32 cellular contexts compared by ENCODE assay signal in the genomic region with DNA sequence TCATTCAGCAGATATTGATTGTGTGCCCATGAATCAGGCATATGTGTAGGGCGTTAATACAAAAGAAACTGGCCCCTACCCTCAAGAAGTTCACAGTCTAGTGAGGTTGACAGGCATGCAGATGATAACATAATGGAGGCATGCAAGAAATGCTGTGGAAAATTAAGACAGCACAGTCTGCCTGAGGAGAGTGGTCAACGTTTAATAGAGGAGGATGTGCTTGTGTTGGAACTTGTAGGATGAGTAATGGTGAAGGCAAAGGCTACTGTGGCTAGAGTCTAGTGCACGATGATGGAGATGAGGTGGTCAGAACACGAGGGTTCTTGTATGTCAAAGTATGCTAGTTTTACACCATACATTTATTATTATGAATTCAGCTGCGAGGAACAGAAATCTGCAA.
"Had no signal": no experiment of that assay in that cellular context is flagged by ENCODE, and none has a peak within 500 bp of the region (broad histone marks: within the 10 kb centered on the region; RNA-seq: fewer than 3 reads in every experiment).

No MANE protein-coding gene starts in this region.

- DNase-seq: activated CD4-positive, alpha-beta memory T cell treated with anti-CD3 and anti-CD28 coated beads for 36 hours; activated CD4-positive, alpha-beta T cell treated with anti-CD3 and anti-CD28 coated beads for 36 hours; activated CD4-positive, alpha-beta T cell treated with anti-CD3 and anti-CD28 coated beads, Interleukin-2, amount 10 ng/mL, durations not matched to agents 24 days and 14 days; activated CD4-positive, CD25-positive, alpha-beta regulatory T cell; activated CD4-positive, CD25-positive, alpha-beta regulatory T cell treated with anti-CD3 and anti-CD28 coated beads, Interleukin-2, amount 50 U/mL, for 72 hours; activated CD8-positive, alpha-beta memory T cell treated with anti-CD3 and anti-CD28 coated beads, Interleukin-2, amount 10 ng/mL, durations not matched to agents 7 days and 5 days; activated CD8-positive, alpha-beta memory T cell treated with anti-CD3 and anti-CD28 coated beads, Interleukin-2, amount 50 U/mL, for 4 hours; activated CD8-positive, alpha-beta T cell treated with anti-CD3 and anti-CD28 coated beads, Interleukin-2, amount 10 ng/mL, durations not matched to agents 7 days and 5 days; activated effector memory CD4-positive, alpha-beta T cell treated with anti-CD3 and anti-CD28 coated beads, Interleukin-2, amount 50 U/mL, for 16 hours; activated naive CD4-positive, alpha-beta T cell; activated naive CD4-positive, alpha-beta T cell treated with anti-CD3 and anti-CD28 coated beads, Interleukin-2, amount 10 ng/mL, durations not matched to agents 7 days and 5 days; activated naive CD8-positive, alpha-beta T cell treated with anti-CD3 and anti-CD28 coated beads, Interleukin-2, amount 10 ng/mL, durations not matched to agents 7 days and 5 days; activated T-cell treated with anti-CD3 and anti-CD28 coated beads, Interleukin-2, amount 50 U/mL, for 1 hour; activated T-cell treated with anti-CD3 and anti-CD28 coated beads, Interleukin-2, amount 50 U/mL, for 48 hours; brain microvascular endothelial cell; central memory CD4-positive, alpha-beta T cell; cerebellar nuclear complex; colonic mucosa; effector CD8-positive, alpha-beta T cell; foreskin fibroblast; gastrocnemius medialis; glutamatergic neuron; heart left ventricle; T-helper 2 cell had no signal

- H3K27me3 Mint-ChIP-seq: activated CD4-positive, alpha-beta memory T cell treated with anti-CD3 and anti-CD28 coated beads for 36 hours; activated CD4-positive, alpha-beta T cell treated with anti-CD3 and anti-CD28 coated beads, Interleukin-2, amount 10 ng/mL, durations not matched to agents 24 days and 14 days; activated CD8-positive, alpha-beta memory T cell treated with anti-CD3 and anti-CD28 coated beads, Interleukin-2, amount 10 ng/mL, durations not matched to agents 7 days and 5 days; activated naive CD4-positive, alpha-beta T cell treated with anti-CD3 and anti-CD28 coated beads, Interleukin-2, amount 10 ng/mL, durations not matched to agents 7 days and 5 days; activated naive CD8-positive, alpha-beta T cell treated with anti-CD3 and anti-CD28 coated beads, Interleukin-2, amount 10 ng/mL, durations not matched to agents 7 days and 5 days had no signal

- H3K4me1 Mint-ChIP-seq: activated CD4-positive, alpha-beta T cell treated with anti-CD3 and anti-CD28 coated beads for 36 hours; activated CD4-positive, alpha-beta T cell treated with anti-CD3 and anti-CD28 coated beads, Interleukin-2, amount 10 ng/mL, durations not matched to agents 24 days and 14 days; activated CD8-positive, alpha-beta memory T cell treated with anti-CD3 and anti-CD28 coated beads, Interleukin-2, amount 10 ng/mL, durations not matched to agents 7 days and 5 days; activated naive CD4-positive, alpha-beta T cell treated with anti-CD3 and anti-CD28 coated beads, Interleukin-2, amount 10 ng/mL, durations not matched to agents 7 days and 5 days; activated naive CD8-positive, alpha-beta T cell treated with anti-CD3 and anti-CD28 coated beads, Interleukin-2, amount 10 ng/mL, durations not matched to agents 7 days and 5 days had no signal

- H3K9me3 ChIP-seq: ascending aorta, colonic mucosa, gastrocnemius medialis, heart left ventricle had no signal

- H3K4me1 ChIP-seq: ascending aorta, colonic mucosa, gastrocnemius medialis, heart left ventricle had no signal

- H3K27me3 ChIP-seq: ascending aorta, brain microvascular endothelial cell, cardiac muscle cell, colonic mucosa, gastrocnemius medialis, heart left ventricle had no signal

- H3K4me3 ChIP-seq: ascending aorta, cardiac muscle cell, colonic mucosa, gastrocnemius medialis, heart left ventricle had no signal

- H3K9me3 Mint-ChIP-seq: activated CD4-positive, alpha-beta memory T cell treated with anti-CD3 and anti-CD28 coated beads for 36 hours; activated CD4-positive, alpha-beta T cell treated with anti-CD3 and anti-CD28 coated beads, Interleukin-2, amount 10 ng/mL, durations not matched to agents 24 days and 14 days; activated naive CD4-positive, alpha-beta T cell treated with anti-CD3 and anti-CD28 coated beads, Interleukin-2, amount 10 ng/mL, durations not matched to agents 7 days and 5 days; activated naive CD8-positive, alpha-beta T cell treated with anti-CD3 and anti-CD28 coated beads, Interleukin-2, amount 10 ng/mL, durations not matched to agents 7 days and 5 days; activated T-helper 1 cell treated with anti-CD3 and anti-CD28 coated beads, Interleukin-12 subunit alpha, Interleukin-12 subunit beta, Interleukin-2, Interleukin-4 antibody, amounts not matched to agents 30 ng/mL and 10 ng/mL and 1 ng/mL, durations not matched to agents 14 hours and 24 hours and 36 hours; activated T-helper 2 cell treated with anti-CD3 and anti-CD28 coated beads, Interferon-gamma antibody, Interleukin-2, Interleukin-4, amounts not matched to agents 10 μg/mL and 5 μg/mL and 100 μg/mL, durations not matched to agents 14 hours and 24 hours and 36 hours had no signal

- H3K27ac Mint-ChIP-seq: activated CD4-positive, alpha-beta memory T cell treated with anti-CD3 and anti-CD28 coated beads for 36 hours; activated CD4-positive, alpha-beta T cell treated with anti-CD3 and anti-CD28 coated beads for 36 hours; activated CD4-positive, alpha-beta T cell treated with anti-CD3 and anti-CD28 coated beads, Interleukin-2, amount 10 ng/mL, durations not matched to agents 24 days and 14 days; activated CD8-positive, alpha-beta memory T cell treated with anti-CD3 and anti-CD28 coated beads, Interleukin-2, amount 10 ng/mL, durations not matched to agents 7 days and 5 days; activated CD8-positive, alpha-beta T cell treated with anti-CD3 and anti-CD28 coated beads, Interleukin-2, amount 10 ng/mL, durations not matched to agents 7 days and 5 days; activated naive CD4-positive, alpha-beta T cell treated with anti-CD3 and anti-CD28 coated beads, Interleukin-2, amount 10 ng/mL, durations not matched to agents 7 days and 5 days; activated naive CD4-positive, alpha-beta T cell treated with anti-CD3 and anti-CD28 coated beads, Interleukin-2, amount 50 U/mL, for 72 hours; activated naive CD8-positive, alpha-beta T cell treated with anti-CD3 and anti-CD28 coated beads, Interleukin-2, amount 10 ng/mL, durations not matched to agents 7 days and 5 days; activated T-helper 1 cell treated with anti-CD3 and anti-CD28 coated beads, Interleukin-12 subunit alpha, Interleukin-12 subunit beta, Interleukin-2, Interleukin-4 antibody, amounts not matched to agents 30 ng/mL and 10 ng/mL and 1 ng/mL, durations not matched to agents 14 hours and 24 hours and 36 hours; activated T-helper 2 cell treated with anti-CD3 and anti-CD28 coated beads, Interferon-gamma antibody, Interleukin-2, Interleukin-4, amounts not matched to agents 10 μg/mL and 5 μg/mL and 100 μg/mL, durations not matched to agents 14 hours and 24 hours and 36 hours had no signal

- ATAC-seq: activated CD4-positive, alpha-beta T cell treated with anti-CD3 and anti-CD28 coated beads for 36 hours; activated CD8-positive, alpha-beta memory T cell treated with anti-CD3 and anti-CD28 coated beads, Interleukin-2, amount 10 ng/mL, durations not matched to agents 7 days and 5 days; activated CD8-positive, alpha-beta T cell treated with anti-CD3 and anti-CD28 coated beads, Interleukin-2, amount 10 ng/mL, durations not matched to agents 7 days and 5 days; activated naive CD4-positive, alpha-beta T cell treated with anti-CD3 and anti-CD28 coated beads, Interleukin-2, amount 50 U/mL, for 72 hours; esophagus mucosa; gastrocnemius medialis; heart left ventricle had no signal

- H3K27ac ChIP-seq: ascending aorta, brain microvascular endothelial cell, cardiac muscle cell, colonic mucosa, gastrocnemius medialis, heart left ventricle had no signal

- H3K36me3 Mint-ChIP-seq: activated CD4-positive, alpha-beta memory T cell treated with anti-CD3 and anti-CD28 coated beads for 36 hours; activated CD8-positive, alpha-beta memory T cell treated with anti-CD3 and anti-CD28 coated beads, Interleukin-2, amount 10 ng/mL, durations not matched to agents 7 days and 5 days; activated naive CD4-positive, alpha-beta T cell treated with anti-CD3 and anti-CD28 coated beads, Interleukin-2, amount 10 ng/mL, durations not matched to agents 7 days and 5 days; activated naive CD4-positive, alpha-beta T cell treated with anti-CD3 and anti-CD28 coated beads, Interleukin-2, amount 50 U/mL, for 72 hours; activated naive CD8-positive, alpha-beta T cell treated with anti-CD3 and anti-CD28 coated beads, Interleukin-2, amount 10 ng/mL, durations not matched to agents 7 days and 5 days had no signal

- H3K36me3 ChIP-seq: ascending aorta, brain microvascular endothelial cell, cardiac muscle cell, colonic mucosa, gastrocnemius medialis, heart left ventricle had no signal

- H3K4me3 Mint-ChIP-seq: activated CD4-positive, alpha-beta memory T cell treated with anti-CD3 and anti-CD28 coated beads for 36 hours; activated CD4-positive, alpha-beta T cell treated with anti-CD3 and anti-CD28 coated beads for 36 hours; activated CD4-positive, alpha-beta T cell treated with anti-CD3 and anti-CD28 coated beads, Interleukin-2, amount 10 ng/mL, durations not matched to agents 24 days and 14 days; activated CD8-positive, alpha-beta memory T cell treated with anti-CD3 and anti-CD28 coated beads, Interleukin-2, amount 10 ng/mL, durations not matched to agents 7 days and 5 days; activated CD8-positive, alpha-beta T cell treated with anti-CD3 and anti-CD28 coated beads, Interleukin-2, amount 10 ng/mL, durations not matched to agents 7 days and 5 days; activated naive CD4-positive, alpha-beta T cell treated with anti-CD3 and anti-CD28 coated beads, Interleukin-2, amount 10 ng/mL, durations not matched to agents 7 days and 5 days; activated naive CD8-positive, alpha-beta T cell treated with anti-CD3 and anti-CD28 coated beads, Interleukin-2, amount 10 ng/mL, durations not matched to agents 7 days and 5 days; activated T-helper 1 cell treated with anti-CD3 and anti-CD28 coated beads, Interleukin-12 subunit alpha, Interleukin-12 subunit beta, Interleukin-2, Interleukin-4 antibody, amounts not matched to agents 30 ng/mL and 10 ng/mL and 1 ng/mL, durations not matched to agents 14 hours and 24 hours and 36 hours had no signal

- FAIRE-seq: endometrium, endothelial cell of umbilical vein had no signal
